Comparison of ENCODE assay signal across 35 cellular contexts in genomic region chr17:6485646-6486412, GRCh38. TPM values are rescaled to one million over a fixed set of nuclear protein-coding genes. Genes with fewer than 3 reads are reported as not detected.
"Had no signal": no experiment of that assay in that cellular context is flagged by ENCODE, and none has a peak within 500 bp of the region (broad histone marks: within the 10 kb centered on the region; RNA-seq: fewer than 3 reads in every experiment).

No MANE protein-coding gene starts in this region.

- DNase-seq: dermis blood vessel endothelial cell; effector memory CD4-positive, alpha-beta T cell; foreskin keratinocyte; heart left ventricle; hippocampal formation; left cardiac atrium; left lung; mesenchymal stem cell; naive B cell; stimulated activated CD4-positive, alpha-beta T cell treated with anti-CD3 and anti-CD28 coated beads, Interleukin-15, amount 100 ng/mL, for 24 hours; stimulated activated CD4-positive, alpha-beta T cell treated with anti-CD3 and anti-CD28 coated beads, Interleukin-2, amount 100 ng/mL, for 48 hours; stimulated activated naive B cell treated with anti-CD40 and anti-IgM and Interleukin-4, amounts not matched to agents 10 μg/mL and 1 μg/mL and 100 μg/mL, for 72 hours; upper lobe of right lung; uterus had no signal

- H3K9me3 Mint-ChIP-seq: mesothelial cell of epicardium; naive B cell; natural killer cell treated with Interleukin-12 subunit alpha and Interleukin-12 subunit beta and Interleukin-15 and Interleukin-18, amount 100 ng/mL, for 72 hours; neural crest cell; stimulated activated naive B cell treated with anti-CD40 and anti-IgM and Interleukin-4, amounts not matched to agents 10 μg/mL and 1 μg/mL and 100 μg/mL, for 72 hours; stimulated activated naive CD8-positive, alpha-beta T cell treated with anti-CD3 and anti-CD28 coated beads, Interleukin-15, Interleukin-2, amounts not matched to agents 100 ng/mL and 50 ng/mL, for 24 hours had no signal

- H3K36me3 Mint-ChIP-seq: mesothelial cell of epicardium; naive B cell; natural killer cell treated with Interleukin-12 subunit alpha and Interleukin-12 subunit beta and Interleukin-15 and Interleukin-18, amount 100 ng/mL, for 72 hours; stimulated activated naive B cell treated with anti-CD40 and anti-IgM and Interleukin-4, amounts not matched to agents 10 μg/mL and 1 μg/mL and 100 μg/mL, for 72 hours had no signal

- H3K4me3 ChIP-seq: coronary artery, esophagus muscularis mucosa, gastroesophageal sphincter, heart left ventricle, left lung, mucosa of descending colon, skin epidermis, thoracic aorta, tibial nerve, upper lobe of right lung, uterus had no signal

- ATAC-seq: foreskin keratinocyte; gastroesophageal sphincter; heart left ventricle; left cardiac atrium; left lung; mucosa of descending colon; natural killer cell treated with Interleukin-12 subunit alpha and Interleukin-12 subunit beta and Interleukin-15 and Interleukin-18, amount 100 ng/mL, for 72 hours; stimulated activated naive B cell treated with anti-CD40 and anti-IgM and Interleukin-4, amounts not matched to agents 10 μg/mL and 1 μg/mL and 100 μg/mL, for 72 hours; upper lobe of right lung had no signal

- H3K27ac Mint-ChIP-seq: mesothelial cell of epicardium; naive B cell; natural killer cell treated with Interleukin-12 subunit alpha and Interleukin-12 subunit beta and Interleukin-15 and Interleukin-18, amount 100 ng/mL, for 72 hours; progenitor cell of endocrine pancreas; stimulated activated naive B cell treated with anti-CD40 and anti-IgM and Interleukin-4, amounts not matched to agents 10 μg/mL and 1 μg/mL and 100 μg/mL, for 72 hours; stimulated activated naive CD8-positive, alpha-beta T cell treated with anti-CD3 and anti-CD28 coated beads, Interleukin-15, Interleukin-2, amounts not matched to agents 100 ng/mL and 50 ng/mL, for 24 hours had no signal

- H3K4me1 Mint-ChIP-seq: mesothelial cell of epicardium; naive B cell; stimulated activated naive B cell treated with anti-CD40 and anti-IgM and Interleukin-4, amounts not matched to agents 10 μg/mL and 1 μg/mL and 100 μg/mL, for 72 hours had no signal

- H3K9ac ChIP-seq: parathyroid adenoma had no signal

- H3K36me3 ChIP-seq: heart left ventricle, left lung, thoracic aorta, upper lobe of right lung, uterus had no signal

- H2AFZ ChIP-seq: parathyroid adenoma had no signal

- H3K4me3 Mint-ChIP-seq: mesothelial cell of epicardium; natural killer cell treated with Interleukin-12 subunit alpha and Interleukin-12 subunit beta and Interleukin-15 and Interleukin-18, amount 100 ng/mL, for 72 hours; neural crest cell; stimulated activated naive B cell treated with anti-CD40 and anti-IgM and Interleukin-4, amounts not matched to agents 10 μg/mL and 1 μg/mL and 100 μg/mL, for 72 hours; stimulated activated naive CD8-positive, alpha-beta T cell treated with anti-CD3 and anti-CD28 coated beads, Interleukin-15, Interleukin-2, amounts not matched to agents 100 ng/mL and 50 ng/mL, for 24 hours had no signal

- H3K4me1 ChIP-seq: foreskin keratinocyte, left lung, parathyroid adenoma, tibial nerve, uterus had no signal

- H3K27ac ChIP-seq: coronary artery, foreskin keratinocyte, heart left ventricle, left lung, parathyroid adenoma, thoracic aorta, tibial nerve, upper lobe of right lung, uterus had no signal

- H3K27me3 ChIP-seq: esophagus muscularis mucosa, foreskin keratinocyte, gastroesophageal sphincter, left lung, tibial nerve, upper lobe of right lung, uterus had no signal

- H3K9me3 ChIP-seq: esophagus muscularis mucosa, gastroesophageal sphincter, heart left ventricle, left lung, mucosa of descending colon, thoracic aorta, tibial nerve, upper lobe of right lung, uterus had no signal

- H3K79me2 ChIP-seq: parathyroid adenoma had no signal

- FAIRE-seq: endothelial cell of umbilical vein, islet of Langerhans had no signal

- H3K27me3 Mint-ChIP-seq: stimulated activated naive CD8-positive, alpha-beta T cell treated with anti-CD3 and anti-CD28 coated beads, Interleukin-15, Interleukin-2, amounts not matched to agents 100 ng/mL and 50 ng/mL, for 24 hours had no signal

RNA-seq across cellular contexts. Expression of gene PIMREG, which starts 41.6 kb away (rescaled TPM):
- total RNA-seq: thoracic aorta had no signal

RNA-seq across cellular contexts. Expression of gene AIPL1, which starts 50.9 kb away (rescaled TPM):
- total RNA-seq: dermis blood vessel endothelial cell; endothelial cell of umbilical vein; epithelial cell of proximal tubule; esophagus muscularis mucosa; fibroblast of lung; foreskin keratinocyte; gastroesophageal sphincter; heart left ventricle; kidney epithelial cell; left cardiac atrium; left lung; lower leg skin; lung microvascular endothelial cell; mesothelial cell of epicardium; mucosa of descending colon; natural killer cell treated with Interleukin-12 subunit alpha and Interleukin-12 subunit beta and Interleukin-15 and Interleukin-18, amount 100 ng/mL, for 72 hours; neural crest cell; osteoblast; progenitor cell of endocrine pancreas; thoracic aorta; tibial nerve; upper lobe of right lung; uterus had no signal
- polyA plus RNA-seq: endothelial cell of umbilical vein, foreskin keratinocyte, heart left ventricle had no signal
